11 cellular contexts compared by ENCODE assay signal in genomic region chr16:68134644-68135043, GRCh38.
"Had no signal": no experiment of that assay in that cellular context is flagged by ENCODE, and none has a peak within 500 bp of the region (broad histone marks: within the 10 kb centered on the region; RNA-seq: fewer than 3 reads in every experiment).

No MANE protein-coding gene starts in this region.

- H3K9me2 ChIP-seq: SK-N-SH had no signal

- DNase-seq: activated CD4-positive, alpha-beta T cell treated with anti-CD3 and anti-CD28 coated beads for 4 hours; activated T-cell treated with anti-CD3 and anti-CD28 coated beads, Interleukin-2, amount 50 U/mL, for 48 hours; effector CD4-positive, alpha-beta T cell; foreskin melanocyte; midbrain; SK-N-SH; stimulated activated CD4-positive, alpha-beta T cell treated with anti-CD3 and anti-CD28 coated beads, Interleukin-4, amount 100 ng/mL, for 24 hours; thyroid gland had no signal

- H3K4me3 ChIP-seq: cardiac muscle cell, coronary artery, thyroid gland had no signal

- H3K36me3 ChIP-seq: cardiac muscle cell, thyroid gland had no signal

- H3K4me2 ChIP-seq: SK-N-SH had no signal

- H3K9me3 ChIP-seq: SK-N-SH, thyroid gland had no signal

- H3K27me3 ChIP-seq: cardiac muscle cell, thyroid gland had no signal

- H3K4me3 Mint-ChIP-seq: nephron had no signal

- H3K27ac ChIP-seq: cardiac muscle cell, coronary artery, thyroid gland had no signal

- H3K9me3 Mint-ChIP-seq: nephron had no signal

- H3K4me1 Mint-ChIP-seq: nephron had no signal

- H3K27ac Mint-ChIP-seq: nephron had no signal
